In genomic region chr17:18040287-18040858, GRCh38 we compare ENCODE assay signal across 8 cellular contexts. TPM values are rescaled to one million over a fixed set of nuclear protein-coding genes. Genes with fewer than 3 reads are reported as not detected.
DNase-seq lines count a peak whose midpoint lies in the region; ATAC-seq and TF ChIP-seq lines count a peak whose summit lies in the region.

No MANE protein-coding gene starts in this region.

- H3K4me1 ChIP-seq in ACC112 (ENCODE audit: control insufficient read depth, insufficient read depth, low read length, unreplicated experiment) (peaks cover 34% of the 10 kb centered on the region), HUES6 (ENCODE audit: control insufficient read depth, insufficient read depth, low read length) (peaks cover 17% of the 10 kb centered on the region)

- H3K36me3 Mint-ChIP-seq in MCF 10A (ENCODE audit: insufficient read depth, unreplicated experiment) (peaks cover 8% of the 10 kb centered on the region), mesothelial cell of epicardium (no peaks in the 10 kb centered on the region)

- no peaks in the 10 kb centered on the region for H3K9me3 Mint-ChIP-seq in MCF 10A (ENCODE audit: unreplicated experiment)
- H3K9me3 Mint-ChIP-seq in mesothelial cell of epicardium = no peaks in the 10 kb centered on the region

- intact Hi-C loops in MCF 10A (cut with micrococcal nuclease) = no loop called here

- CTCF ChIA-PET in MCF 10A (lab: Yijun Ruan, JAX) = no interaction called here

- peak overlapping the region; percentile 68 for H3K9ac ChIP-seq in HUES6 (ENCODE audit: low read length)

- H3K4me3 Mint-ChIP-seq in MCF 10A (ENCODE audit: unreplicated experiment) = peak overlapping the region; percentile 75
- peak overlapping the region; percentile 92 for H3K4me3 Mint-ChIP-seq in mesothelial cell of epicardium

- peak overlapping the region; percentile 76 for H2AFZ ChIP-seq in ACC112 (ENCODE audit: low read length, unreplicated experiment)

- H3K27me3 ChIP-seq in ACC112 (ENCODE audit: insufficient read depth, low read length) = no peaks in the 10 kb centered on the region
- no peaks in the 10 kb centered on the region for H3K27me3 ChIP-seq in HUES6 (ENCODE audit: control insufficient read depth, insufficient read depth, low read length)

- H3K4me3 ChIP-seq in ACC112 (ENCODE audit: low read depth, low read length) = peak overlapping the region; percentile 90
- H3K4me3 ChIP-seq in HUES6 (ENCODE audit: low read depth, low read length) = peak overlapping the region; percentile 92

- peaks cover 29% of the 10 kb centered on the region for H3K79me2 ChIP-seq in ACC112 (ENCODE audit: control insufficient read depth, insufficient read depth, low read length, unreplicated experiment)

- H3K27ac ChIP-seq in ACC112 (ENCODE audit: low read depth, low read length) (no peak overlapping the region), HUES6 (ENCODE audit: low read depth, low read length) (no peak overlapping the region)

- H3K36me3 ChIP-seq in ACC112 (ENCODE audit: insufficient read depth, low read length) = no peaks in the 10 kb centered on the region
- peaks cover 9% of the 10 kb centered on the region; the same call in 1 of the 2 replicates for H3K36me3 ChIP-seq in HUES6 (ENCODE audit: control insufficient read depth, insufficient read depth, low read length)

- BruUV-seq in MCF 10A (replicated peaks; lab: Mats Ljungman, UMichigan) = no TSS peak

- H3K4me1 Mint-ChIP-seq in MCF 10A (ENCODE audit: insufficient read depth, unreplicated experiment) = peaks cover 40% of the 10 kb centered on the region
- H3K4me1 Mint-ChIP-seq in mesothelial cell of epicardium = peaks cover 45% of the 10 kb centered on the region

- H3K27ac Mint-ChIP-seq in MCF 10A (ENCODE audit: low read depth, unreplicated experiment) (peak overlapping the region; percentile 72), mesothelial cell of epicardium (peak overlapping the region; percentile 91)

- no peaks in the 10 kb centered on the region for H3K9me3 ChIP-seq in HUES6 (ENCODE audit: control insufficient read depth, insufficient read depth, low read depth, low read length)

- H3K27me3 Mint-ChIP-seq in MCF 10A (ENCODE audit: insufficient read depth, unreplicated experiment) (no peaks in the 10 kb centered on the region), mesothelial cell of epicardium (ENCODE audit: low read depth) (no peaks in the 10 kb centered on the region)

- TF ChIP-seq CTCF in MCF 10A (IDR thresholded peaks at IDR 0.05; ENCODE audit: unreplicated experiment) = no peak
- TF ChIP-seq CTCF in mesothelial cell of epicardium (IDR thresholded peaks at IDR 0.05; ENCODE audit: unreplicated experiment) = no peak

- POLR2A ChIA-PET in MCF 10A (lab: Yijun Ruan, JAX) = interaction anchor here (1.0 kb wide), 1 partner anchor 17 kb away, joined by 3 read pairs; no protein-coding TSS in a partner anchor

- no peak for ATAC-seq in HG02571 (IDR thresholded peaks at IDR 0.05; ENCODE audit: unreplicated experiment)
- no peak for ATAC-seq in HG03280 (IDR thresholded peaks at IDR 0.05; ENCODE audit: unreplicated experiment)

- DNase-seq in MCF 10A (ENCODE audit: unreplicated experiment) (no peak), mesothelial cell of epicardium (ENCODE audit: low spot score in 2 of 2, unreplicated experiment in 2 of 2) (no peak), HPDE6-E6E7 (ENCODE audit: extremely low spot score) (no peak), DMS79 (lab: John Stamatoyannopoulos, UW) (no peak)

RNA-seq across cellular contexts. Expression of gene GID4, which starts 1.2 kb away (rescaled TPM):
- 9.8 and 11.0 TPM in 2 replicates for total RNA-seq in MCF 10A (2022)
- 10.8 to 12.2 TPM (median 11.3 TPM) in 3 replicates for total RNA-seq in mesothelial cell of epicardium

RNA-seq across cellular contexts. Expression of gene ATPAF2, which starts 1.4 kb away (rescaled TPM):
- 12.4 and 18.6 TPM in 2 replicates for total RNA-seq in MCF 10A (2022)
- total RNA-seq in mesothelial cell of epicardium = 26.8 to 30.9 TPM (median 29.9 TPM) in 3 replicates

RNA-seq across cellular contexts. Expression of gene DRG2, which starts 47.4 kb away (rescaled TPM):
- 33.8 and 39.5 TPM in 2 replicates for total RNA-seq in MCF 10A (2022)
- 48.6 to 51.2 TPM (median 49.1 TPM) in 3 replicates for total RNA-seq in mesothelial cell of epicardium
